Comparison of ENCODE assay signal across 10 cellular contexts in the genomic region with DNA sequence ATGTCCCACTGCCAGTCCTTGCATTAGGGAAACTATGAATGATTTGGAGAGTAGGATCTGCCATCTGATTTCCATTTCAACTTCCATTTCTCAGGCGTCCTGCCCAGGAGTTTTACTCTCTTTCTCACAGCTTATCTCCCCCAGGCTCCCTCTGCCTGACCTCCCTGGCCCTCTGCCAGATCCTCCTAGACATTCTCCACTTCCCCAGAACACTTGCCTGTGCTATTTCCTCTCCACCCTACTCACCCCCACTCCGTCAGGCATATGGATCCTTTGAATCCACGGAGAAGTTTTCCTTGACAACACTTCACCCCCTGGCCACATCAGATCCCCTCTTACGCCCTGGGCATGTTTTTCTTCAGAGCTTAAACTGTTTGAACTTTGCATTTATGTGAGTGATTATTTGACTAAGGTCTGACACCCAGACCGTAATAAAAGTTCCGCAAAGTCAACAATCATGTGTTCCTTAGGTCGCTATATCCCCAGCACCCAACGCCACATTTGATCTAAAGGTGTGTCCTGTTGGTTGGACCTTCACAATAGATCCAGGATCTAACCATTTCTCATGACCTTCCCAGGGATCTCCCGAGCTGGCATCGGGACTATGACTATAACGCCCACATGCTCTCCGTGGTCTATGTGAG.
DNase-seq lines count a peak whose midpoint lies in the region; ATAC-seq and TF ChIP-seq lines count a peak whose summit lies in the region.
"Had no signal": no experiment of that assay in that cellular context is flagged by ENCODE, and none has a peak within 500 bp of the region (broad histone marks: within the 10 kb centered on the region; RNA-seq: fewer than 3 reads in every experiment).

No MANE protein-coding gene starts in this region.

- H3K27me3 ChIP-seq in GM23338 (ENCODE audit: insufficient read depth) = no peaks in the 10 kb centered on the region
- H3K27me3 ChIP-seq in naive thymus-derived CD4-positive, alpha-beta T cell (ENCODE audit: control insufficient read depth in 2 of 2, insufficient read depth in 2 of 2, low read length in 2 of 2) = no peaks in the 10 kb centered on the region

- no peaks in the 10 kb centered on the region for H3K79me2 ChIP-seq in GM23338 (replicated peaks; ENCODE audit: insufficient read depth)

- no peak overlapping the region for H3K27ac Mint-ChIP-seq in GM23338
- H3K27ac Mint-ChIP-seq in naive thymus-derived CD4-positive, alpha-beta T cell = peak overlapping the region in 5 of 9 donors; percentile 1 to 56 (median 32)
- H3K27ac Mint-ChIP-seq: T-helper 2 cell treated with Interferon-gamma antibody and Interleukin-4, amounts not matched to agents 5 μg/mL and 100 μg/mL, for 36 hours had no signal

- no peaks in the 10 kb centered on the region for H4K20me1 ChIP-seq in GM23338 (replicated peaks; ENCODE audit: insufficient read depth)

- no peak for ATAC-seq in GM23338
- no peak for ATAC-seq in naive thymus-derived CD4-positive, alpha-beta T cell
- no peak for ATAC-seq in GM19023 (IDR thresholded peaks at IDR 0.05; ENCODE audit: unreplicated experiment)
- ATAC-seq: lower lobe of right lung had no signal

- H3K9me3 Mint-ChIP-seq in GM23338 = peaks cover 7% of the 10 kb centered on the region; the same call in 1 of the 3 replicates
- H3K9me3 Mint-ChIP-seq in naive thymus-derived CD4-positive, alpha-beta T cell = peaks cover 0 to 2% (median 0%) of the 10 kb centered on the region in 11 donors

- TF ChIP-seq CTCF in GM23338 (conservative IDR thresholded peaks at IDR 0.05; ENCODE audit: low read depth in 2 of 2) = no peak

- no peaks in the 10 kb centered on the region for H3K4me1 ChIP-seq in GM23338 (ENCODE audit: insufficient read depth)
- peaks cover 0 to 12% of the 10 kb centered on the region in 2 donors for H3K4me1 ChIP-seq in naive thymus-derived CD4-positive, alpha-beta T cell (ENCODE audit: control insufficient read depth in 2 of 2, insufficient read depth in 2 of 2, low read length in 2 of 2)
- H3K4me1 ChIP-seq: lower lobe of right lung had no signal

- POLR2A ChIA-PET in naive thymus-derived CD4-positive, alpha-beta T cell (lab: Charles Lee) = interaction anchor here (0.6 to 0.7 kb wide), 3 partner anchors 8 to 243 kb away, joined by 3 to 4 read pairs (median 3); no protein-coding TSS in a partner anchor

- no peak overlapping the region for H3K4me3 ChIP-seq in GM23338
- H3K4me3 ChIP-seq in naive thymus-derived CD4-positive, alpha-beta T cell (ENCODE audit: low read length) = no peak overlapping the region
- H3K4me3 ChIP-seq: lower lobe of right lung had no signal

- no peaks in the 10 kb centered on the region for H3K9me2 ChIP-seq in GM23338 (ENCODE audit: insufficient read depth)

- CTCF ChIA-PET in naive thymus-derived CD4-positive, alpha-beta T cell (lab: Charles Lee) = no interaction called here

- no peaks in the 10 kb centered on the region for H3F3A ChIP-seq in GM23338 (replicated peaks; ENCODE audit: low read depth)

- H3K4me2 ChIP-seq in GM23338 = no peak overlapping the region

- no peak for DNase-seq in GM23338 (ENCODE audit: low spot score)
- peak; percentile 65 to 72 for DNase-seq in NCI-H526 (lab: John Stamatoyannopoulos, UW)
- peak; percentile 42 for DNase-seq in dermis blood vessel endothelial cell
- no peak for DNase-seq in naive thymus-derived CD4-positive, alpha-beta T cell
- no peak for DNase-seq in NCI-H2029 treated with DMSO at 0.1 percent for 48 hours (lab: John Stamatoyannopoulos, UW)
- no peak for DNase-seq in activated CD4-positive, CD25-positive, alpha-beta regulatory T cell treated with anti-CD3 and anti-CD28 coated beads, Interleukin-2, amount 50 U/mL, for 72 hours
- DNase-seq: lower lobe of right lung, NCI-H1694 had no signal

- H3K27me3 Mint-ChIP-seq in GM23338 (ENCODE audit: insufficient read depth, low read depth, poor library complexity) = peaks cover 4% of the 10 kb centered on the region
- no peaks in the 10 kb centered on the region for H3K27me3 Mint-ChIP-seq in naive thymus-derived CD4-positive, alpha-beta T cell

- peak overlapping the region; percentile 57; the same call in 1 of the 2 replicates for H2AFZ ChIP-seq in GM23338

- intact Hi-C loops in naive thymus-derived CD4-positive, alpha-beta T cell (cut with micrococcal nuclease) = loop anchor here in 1 of 2 donors (1.0 kb wide), 1 partner anchor 9 kb away; no protein-coding TSS in a partner anchor

- H3K4me3 Mint-ChIP-seq in GM23338 = no peak overlapping the region
- peak overlapping the region in 1 of 10 donors; percentile 53 for H3K4me3 Mint-ChIP-seq in naive thymus-derived CD4-positive, alpha-beta T cell
- H3K4me3 Mint-ChIP-seq: T-helper 2 cell treated with Interferon-gamma antibody and Interleukin-4, amounts not matched to agents 5 μg/mL and 100 μg/mL, for 36 hours had no signal

- no peaks in the 10 kb centered on the region; the same call in 2 of the 3 replicates for H3K36me3 Mint-ChIP-seq in GM23338 (ENCODE audit: low read depth)
- peaks cover 0 to 7% (median 0%) of the 10 kb centered on the region in 5 donors for H3K36me3 Mint-ChIP-seq in naive thymus-derived CD4-positive, alpha-beta T cell

- H3K27ac ChIP-seq in GM23338 (ENCODE audit: low read depth) = no peak overlapping the region
- no peak overlapping the region for H3K27ac ChIP-seq in naive thymus-derived CD4-positive, alpha-beta T cell (ENCODE audit: low read depth, low read length)
- H3K27ac ChIP-seq: lower lobe of right lung had no signal

- no peaks in the 10 kb centered on the region for H3K9me3 ChIP-seq in naive thymus-derived CD4-positive, alpha-beta T cell (ENCODE audit: control insufficient read depth in 2 of 3, low read length in 3 of 3)
- H3K9me3 ChIP-seq: lower lobe of right lung had no signal

- H3K4me1 Mint-ChIP-seq in GM23338 = no peaks in the 10 kb centered on the region
- peaks cover 21 to 59% (median 46%) of the 10 kb centered on the region in 7 donors for H3K4me1 Mint-ChIP-seq in naive thymus-derived CD4-positive, alpha-beta T cell

- no peaks in the 10 kb centered on the region for H3K36me3 ChIP-seq in GM23338 (ENCODE audit: insufficient read depth)
- no peaks in the 10 kb centered on the region for H3K36me3 ChIP-seq in naive thymus-derived CD4-positive, alpha-beta T cell (ENCODE audit: control insufficient read depth in 2 of 3, insufficient read depth in 3 of 3, low read length in 3 of 3)
- H3K36me3 ChIP-seq: lower lobe of right lung had no signal

TF ChIP-seq in GM23338, 12 proteins besides CTCF, POLR2A, EP300 and RAD21 (continues in another document):
- TF ChIP-seq ZNF331 (CRISPR knock-in tag; IDR thresholded peaks at IDR 0.05; ENCODE audit: low read depth) (no peak), ZNF462 (CRISPR knock-in tag; IDR thresholded peaks at IDR 0.05) (no peak), EZH2phosphoT487 (IDR thresholded peaks at IDR 0.05; ENCODE audit: unreplicated experiment) (no peak)

Comparison
In these comparisons a context has a peak if more than half of its experiments do, and no peak if none do; other contexts are left out.
1. DNase-seq: peak in NCI-H526 (2 of 2) and dermis blood vessel endothelial cell (single experiment); none in GM23338 (single experiment), naive thymus-derived CD4-positive, alpha-beta T cell (0 of 9), NCI-H2029 treated with DMSO at 0.1 percent for 48 hours (single experiment) and activated CD4-positive, CD25-positive, alpha-beta regulatory T cell treated with anti-CD3 and anti-CD28 coated beads, Interleukin-2, amount 50 U/mL, for 72 hours (single experiment).